ENCODE assay signal across 12 cellular contexts in the genomic region with DNA sequence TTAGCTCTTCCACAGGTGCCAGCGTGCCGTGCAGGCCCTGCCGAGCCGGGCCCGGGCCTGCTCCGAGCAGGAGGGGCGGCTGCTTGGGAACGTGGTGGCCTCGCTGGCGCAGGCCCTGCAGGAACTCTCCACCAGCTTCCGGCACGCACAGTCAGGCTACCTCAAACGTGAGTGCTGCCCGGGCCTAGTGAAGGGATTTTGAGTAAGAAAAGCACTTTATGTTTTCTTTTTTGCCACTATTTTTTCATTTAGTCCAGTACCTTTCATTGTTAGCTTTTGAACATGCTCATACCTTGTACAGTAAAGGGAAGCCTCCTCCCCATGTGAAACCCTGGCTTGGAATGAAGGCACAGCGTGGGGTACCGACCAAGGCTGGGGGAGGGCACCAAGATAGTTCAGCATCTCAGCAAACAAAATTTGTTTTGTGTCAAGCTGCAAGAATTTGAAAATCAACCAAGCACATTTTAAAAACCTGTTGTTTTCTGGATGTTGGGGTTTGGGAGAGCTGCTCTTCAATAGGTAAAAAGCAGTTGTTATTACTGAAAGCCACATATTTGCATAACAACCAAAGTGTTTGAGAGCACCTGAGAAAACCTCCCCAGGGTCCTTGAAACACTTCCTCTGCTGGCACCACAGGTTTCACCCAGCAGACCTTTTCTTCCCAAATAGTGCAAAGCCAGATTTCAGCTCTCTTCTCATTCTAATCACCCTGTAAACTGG. TPM values are rescaled to one million over a fixed set of nuclear protein-coding genes. Genes with fewer than 3 reads are reported as not detected.
DNase-seq lines count a peak whose midpoint lies in the region; ATAC-seq lines count a peak whose summit lies in the region.
"Had no signal": no experiment of that assay in that cellular context is flagged by ENCODE, and none has a peak within 500 bp of the region (broad histone marks: within the 10 kb centered on the region; RNA-seq: fewer than 3 reads in every experiment).

No MANE protein-coding gene starts in this region.

- no peak overlapping the region for H3K4me3 Mint-ChIP-seq in activated T-cell treated with anti-CD3 and anti-CD28 coated beads, Interleukin-2, amount 50 U/mL, for 24 hours
- H3K4me3 Mint-ChIP-seq in naive thymus-derived CD8-positive, alpha-beta T cell, result no peak overlapping the region
- H3K4me3 Mint-ChIP-seq: mesothelial cell of epicardium; stimulated activated naive CD8-positive, alpha-beta T cell treated with anti-CD3 and anti-CD28 coated beads, Interleukin-15, amount 100 ng/mL, for 72 hours had no signal

- H3K27ac ChIP-seq in HUES48 (ENCODE audit: low read depth, low read length), result peak overlapping the region; percentile 100
- H3K27ac ChIP-seq: breast epithelium had no signal

- peak overlapping the region; percentile 20 for H3K4me3 ChIP-seq in HUES48 (ENCODE audit: low read depth, low read length)
- H3K4me3 ChIP-seq: breast epithelium had no signal

- ATAC-seq in GM18517 (IDR thresholded peaks at IDR 0.05; ENCODE audit: unreplicated experiment), result peak; percentile 74
- ATAC-seq in GM21619 (IDR thresholded peaks at IDR 0.05; ENCODE audit: unreplicated experiment), result peak; percentile 75
- no peak for ATAC-seq in HG03159 (IDR thresholded peaks at IDR 0.05; ENCODE audit: unreplicated experiment)
- ATAC-seq in naive thymus-derived CD8-positive, alpha-beta T cell, result no peak
- ATAC-seq: stimulated activated naive CD8-positive, alpha-beta T cell treated with anti-CD3 and anti-CD28 coated beads, Interleukin-15, amount 100 ng/mL, for 72 hours had no signal

- peaks cover 40% of the 10 kb centered on the region for H3K36me3 ChIP-seq in HUES48 (ENCODE audit: control insufficient read depth, insufficient read depth, low read length)

- H3K9me3 Mint-ChIP-seq in activated T-cell treated with anti-CD3 and anti-CD28 coated beads, Interleukin-2, amount 50 U/mL, for 24 hours, result no peaks in the 10 kb centered on the region
- H3K9me3 Mint-ChIP-seq in naive thymus-derived CD8-positive, alpha-beta T cell, result no peaks in the 10 kb centered on the region
- H3K9me3 Mint-ChIP-seq: mesothelial cell of epicardium; stimulated activated naive CD8-positive, alpha-beta T cell treated with anti-CD3 and anti-CD28 coated beads, Interleukin-15, amount 100 ng/mL, for 72 hours had no signal

- peak overlapping the region; percentile 74 for H3K9ac ChIP-seq in HUES48 (ENCODE audit: low read depth, low read length)

- H3K9me3 ChIP-seq in HUES48 (ENCODE audit: control insufficient read depth, insufficient read depth, low read length), result no peaks in the 10 kb centered on the region
- H3K9me3 ChIP-seq: breast epithelium had no signal

- H3K27me3 Mint-ChIP-seq in activated T-cell treated with anti-CD3 and anti-CD28 coated beads, Interleukin-2, amount 50 U/mL, for 24 hours, result no peaks in the 10 kb centered on the region
- no peaks in the 10 kb centered on the region for H3K27me3 Mint-ChIP-seq in naive thymus-derived CD8-positive, alpha-beta T cell
- H3K27me3 Mint-ChIP-seq: stimulated activated naive CD8-positive, alpha-beta T cell treated with anti-CD3 and anti-CD28 coated beads, Interleukin-15, amount 100 ng/mL, for 72 hours had no signal

- DNase-seq in iPS-NIHi11 (ENCODE audit: low spot score) (peak; percentile 80), T-helper 9 cell (no peak)
- DNase-seq in activated T-cell treated with anti-CD3 and anti-CD28 coated beads, Interleukin-2, amount 50 U/mL, for 24 hours, result no peak
- no peak for DNase-seq in naive thymus-derived CD8-positive, alpha-beta T cell
- DNase-seq: NCI-H226; stimulated activated naive CD8-positive, alpha-beta T cell treated with anti-CD3 and anti-CD28 coated beads, Interleukin-15, amount 100 ng/mL, for 72 hours had no signal

- H3K36me3 Mint-ChIP-seq in activated T-cell treated with anti-CD3 and anti-CD28 coated beads, Interleukin-2, amount 50 U/mL, for 24 hours (ENCODE audit: low read depth), result peaks cover 86% of the 10 kb centered on the region
- H3K36me3 Mint-ChIP-seq in naive thymus-derived CD8-positive, alpha-beta T cell, result peaks cover 0 to 76% (median 13%) of the 10 kb centered on the region in 3 donors

- H3K4me1 ChIP-seq in HUES48 (ENCODE audit: control insufficient read depth, insufficient read depth, low read length), result peaks cover 48% of the 10 kb centered on the region
- H3K4me1 ChIP-seq: breast epithelium had no signal

- H3K27me3 ChIP-seq in HUES48 (ENCODE audit: control insufficient read depth, insufficient read depth, low read length), result no peaks in the 10 kb centered on the region
- H3K27me3 ChIP-seq: breast epithelium had no signal

- H3K4me1 Mint-ChIP-seq in activated T-cell treated with anti-CD3 and anti-CD28 coated beads, Interleukin-2, amount 50 U/mL, for 24 hours (ENCODE audit: low read depth), result peaks cover 22% of the 10 kb centered on the region
- peaks cover 9 to 38% (median 22%) of the 10 kb centered on the region in 4 donors for H3K4me1 Mint-ChIP-seq in naive thymus-derived CD8-positive, alpha-beta T cell
- H3K4me1 Mint-ChIP-seq: mesothelial cell of epicardium had no signal

- no peak overlapping the region for H3K27ac Mint-ChIP-seq in activated T-cell treated with anti-CD3 and anti-CD28 coated beads, Interleukin-2, amount 50 U/mL, for 24 hours
- H3K27ac Mint-ChIP-seq in naive thymus-derived CD8-positive, alpha-beta T cell, result peak overlapping the region in 2 of 10 donors; percentile 9 to 32
- H3K27ac Mint-ChIP-seq: mesothelial cell of epicardium had no signal

- POLR2A ChIA-PET in naive thymus-derived CD8-positive, alpha-beta T cell (lab: Charles Lee), result no interaction called here

RNA-seq across cellular contexts. Expression of a gene that starts 18.4 kb away (rescaled TPM):
- 100 to 1,000 TPM; 183 to 205 TPM for total RNA-seq in naive thymus-derived CD8-positive, alpha-beta T cell
- polyA plus RNA-seq in naive thymus-derived CD8-positive, alpha-beta T cell, result 10 to 100 TPM; 23.2 to 35.9 (median 30.4) TPM

RNA-seq across cellular contexts. Expression of a gene that starts 23.2 kb away (rescaled TPM):
- total RNA-seq in naive thymus-derived CD8-positive, alpha-beta T cell, result 10 to 100 TPM; 43.1 to 44.8 TPM
- polyA plus RNA-seq in naive thymus-derived CD8-positive, alpha-beta T cell, result 1 to 10 TPM; 5.3 to 6.3 (median 5.5) TPM

Comparison
In these comparisons a context has a peak if more than half of its experiments do, and no peak if none do; other contexts are left out.
1. ATAC-seq: peak in GM18517 (single experiment) and GM21619 (single experiment); none in HG03159 (single experiment) and naive thymus-derived CD8-positive, alpha-beta T cell (0 of 2).